1 cellular context compared by ENCODE assay signal in genomic region chr17:74748529-74749261, GRCh38.
TF ChIP-seq lines count a peak whose summit lies in the region.

Gene NHERF1 (plus strand): TSS chr17:74748628. CDS start chr17:74748847, 219 bp downstream.

TF ChIP-seq in K562, 482 proteins besides CTCF, POLR2A, EP300 and RAD21 (continued from another document and continues in another):
- no peak for TF ChIP-seq ZNF318 (IDR thresholded peaks at IDR 0.05; ENCODE audit: borderline replicate concordance in 1 of 2, low read depth in 1 of 2)
- TF ChIP-seq CBX1 (IDR thresholded peaks at IDR 0.05; ENCODE audit: low read depth), result no peak
- TF ChIP-seq ETS2 (tag; IDR thresholded peaks at IDR 0.05; ENCODE audit: borderline replicate concordance, poor library complexity, severe bottlenecking), result no peak
- TF ChIP-seq NBN (IDR thresholded peaks at IDR 0.05; ENCODE audit: low read depth), result no peak
- TF ChIP-seq JUN (IDR thresholded peaks at IDR 0.05; ENCODE audit: borderline replicate concordance, low read depth, low read length), result no peak
- no peak for TF ChIP-seq JUN (CRISPR knock-in tag; IDR thresholded peaks at IDR 0.05; ENCODE audit: borderline replicate concordance)
- peak; percentile 62; the same call in 1 of the 2 replicates for TF ChIP-seq MBD2 (IDR thresholded peaks at IDR 0.05; ENCODE audit: borderline replicate concordance, low read depth)
- no peak for TF ChIP-seq ZBTB43 (CRISPR knock-in tag; IDR thresholded peaks at IDR 0.05)
- TF ChIP-seq MTA1 (IDR thresholded peaks at IDR 0.05; ENCODE audit: borderline replicate concordance), result no peak
- TF ChIP-seq PPARD (CRISPR knock-in tag; IDR thresholded peaks at IDR 0.05), result no peak
- no peak for TF ChIP-seq ZNF134 (CRISPR knock-in tag; conservative IDR thresholded peaks at IDR 0.05)
- no peak for TF ChIP-seq IFI16 (CRISPR knock-in tag; IDR thresholded peaks at IDR 0.05)
- TF ChIP-seq ASH1L (IDR thresholded peaks at IDR 0.05; ENCODE audit: borderline replicate concordance, low read depth, partially characterized antibody), result no peak
- no peak for TF ChIP-seq SMARCB1 (IDR thresholded peaks at IDR 0.05; ENCODE audit: insufficient read length, low read depth)
- TF ChIP-seq GTF2E2 (tag; IDR thresholded peaks at IDR 0.05), result peak; percentile 56; the same call in 1 of the 2 replicates
- no peak for TF ChIP-seq STAT5A (IDR thresholded peaks at IDR 0.05; ENCODE audit: borderline replicate concordance, low read length)
- no peak for TF ChIP-seq ZNF316 (IDR thresholded peaks at IDR 0.05)
- no peak for TF ChIP-seq LARP7 (IDR thresholded peaks at IDR 0.05)
- TF ChIP-seq ELF2 (CRISPR knock-in tag; IDR thresholded peaks at IDR 0.05), result no peak
- TF ChIP-seq ZNF217 (CRISPR knock-in tag; IDR thresholded peaks at IDR 0.05), result no peak
- TF ChIP-seq SMAD2 (IDR thresholded peaks at IDR 0.05; ENCODE audit: low read depth, low read length), result no peak
- no peak for TF ChIP-seq RBM22 (IDR thresholded peaks at IDR 0.05; ENCODE audit: low read depth, low read length, poor library complexity, severe bottlenecking)
- no peak for TF ChIP-seq TFE3 (CRISPR knock-in tag; IDR thresholded peaks at IDR 0.05)
- TF ChIP-seq SMAD1 (IDR thresholded peaks at IDR 0.05; ENCODE audit: low read depth, low read length, partially characterized antibody), result no peak
- no peak for TF ChIP-seq RNF219 (CRISPR knock-in tag; IDR thresholded peaks at IDR 0.05)
- TF ChIP-seq POU5F1 (IDR thresholded peaks at IDR 0.05; ENCODE audit: borderline replicate concordance, low read depth, low read length, partially characterized antibody), result no peak
- no peak for TF ChIP-seq ZNF76 (CRISPR knock-in tag; IDR thresholded peaks at IDR 0.05; ENCODE audit: borderline replicate concordance)
- peak; percentile 8 to 37; a peak in 1 of 4 replicates for TF ChIP-seq UBTF (IDR thresholded peaks at IDR 0.05; ENCODE audit: borderline replicate concordance in 1 of 2, low read depth in 2 of 2, low read length in 2 of 2)
- 0 out of 2 replicates have a peak, but pooled peaks have one; percentile 30 for TF ChIP-seq ZNF212 (CRISPR knock-in tag; IDR thresholded peaks at IDR 0.05)
- no peak for TF ChIP-seq FOXM1 (IDR thresholded peaks at IDR 0.05; ENCODE audit: low read depth)
- TF ChIP-seq FOXM1 (CRISPR knock-in tag; IDR thresholded peaks at IDR 0.05; ENCODE audit: low read depth), result peak; percentile 67; the same call in 1 of the 2 replicates
- no peak for TF ChIP-seq HMBOX1 (IDR thresholded peaks at IDR 0.05)
- TF ChIP-seq SRSF1 (IDR thresholded peaks at IDR 0.05; ENCODE audit: low read depth, low read length), result no peak
- TF ChIP-seq FOXO4 (CRISPR knock-in tag; IDR thresholded peaks at IDR 0.05), result no peak
- no peak for TF ChIP-seq ZNF695 (CRISPR knock-in tag; IDR thresholded peaks at IDR 0.05)
- TF ChIP-seq ARID4B (CRISPR knock-in tag; IDR thresholded peaks at IDR 0.05), result peak; percentile 75
- TF ChIP-seq SMAD4 (CRISPR knock-in tag; conservative IDR thresholded peaks at IDR 0.05), result peak; percentile 21; the same call in 1 of the 2 replicates
- no peak for TF ChIP-seq MAFG (tag; conservative IDR thresholded peaks at IDR 0.05)
